19 cellular contexts compared by ENCODE assay signal in genomic region chr18:13474336-13474735, GRCh38.
"Had no signal": no experiment of that assay in that cellular context is flagged by ENCODE, and none has a peak within 500 bp of the region (broad histone marks: within the 10 kb centered on the region; RNA-seq: fewer than 3 reads in every experiment).

No MANE protein-coding gene starts in this region.

- H3K4me1 ChIP-seq: gastrocnemius medialis had no signal

- DNase-seq: activated CD4-positive, alpha-beta T cell treated with anti-CD3 and anti-CD28 coated beads, Interleukin-2, amount 10 ng/mL, durations not matched to agents 24 days and 14 days; activated gamma-delta T cell treated with Interleukin-2 at 50 U/mL for 16 hours; activated naive CD8-positive, alpha-beta T cell treated with anti-CD3 and anti-CD28 coated beads for 36 hours; activated T-cell treated with anti-CD3 and anti-CD28 coated beads, Interleukin-2, amount 50 U/mL, for 72 hours; cerebellar nuclear complex; effector CD8-positive, alpha-beta T cell; gastrocnemius medialis; left lung; midbrain; psoas muscle; right cardiac atrium; stimulated activated CD4-positive, alpha-beta T cell treated with anti-CD3 and anti-CD28 coated beads, Interleukin-15, amount 100 ng/mL, for 24 hours; stimulated activated CD4-positive, alpha-beta T cell treated with anti-CD3 and anti-CD28 coated beads, Interleukin-2, amount 100 ng/mL, for 48 hours; stimulated activated naive CD8-positive, alpha-beta T cell treated with anti-CD3 and anti-CD28 coated beads, Interleukin-15, amount 100 ng/mL, for 72 hours; upper lobe of right lung had no signal

- H3K4me3 Mint-ChIP-seq: activated CD4-positive, alpha-beta T cell treated with anti-CD3 and anti-CD28 coated beads, Interleukin-2, amount 10 ng/mL, durations not matched to agents 24 days and 14 days; activated naive CD8-positive, alpha-beta T cell treated with anti-CD3 and anti-CD28 coated beads for 36 hours; activated T-cell treated with anti-CD3 and anti-CD28 coated beads, Interleukin-2, amount 50 U/mL, for 72 hours; neural crest cell; stimulated activated naive CD8-positive, alpha-beta T cell treated with anti-CD3 and anti-CD28 coated beads, Interleukin-15, amount 100 ng/mL, for 72 hours had no signal

- H3K4me3 ChIP-seq: gastrocnemius medialis, left lung, psoas muscle, skin epidermis, suprapubic skin, upper lobe of right lung had no signal

- ATAC-seq: activated T-cell treated with anti-CD3 and anti-CD28 coated beads, Interleukin-2, amount 50 U/mL, for 72 hours; esophagus mucosa; gastrocnemius medialis; left lung; psoas muscle; stimulated activated naive CD8-positive, alpha-beta T cell treated with anti-CD3 and anti-CD28 coated beads, Interleukin-15, amount 100 ng/mL, for 72 hours; upper lobe of right lung had no signal

- H3K27ac ChIP-seq: gastrocnemius medialis, left lung, psoas muscle, suprapubic skin, upper lobe of right lung had no signal

- H3K27me3 Mint-ChIP-seq: activated CD4-positive, alpha-beta T cell treated with anti-CD3 and anti-CD28 coated beads, Interleukin-2, amount 10 ng/mL, durations not matched to agents 24 days and 14 days; activated naive CD8-positive, alpha-beta T cell treated with anti-CD3 and anti-CD28 coated beads for 36 hours; stimulated activated naive CD8-positive, alpha-beta T cell treated with anti-CD3 and anti-CD28 coated beads, Interleukin-15, amount 100 ng/mL, for 72 hours had no signal

- H3K9me3 ChIP-seq: gastrocnemius medialis, left lung, psoas muscle, suprapubic skin, upper lobe of right lung had no signal

- H3K9me3 Mint-ChIP-seq: stimulated activated naive CD8-positive, alpha-beta T cell treated with anti-CD3 and anti-CD28 coated beads, Interleukin-15, amount 100 ng/mL, for 72 hours had no signal

- H3K27me3 ChIP-seq: gastrocnemius medialis, left lung, suprapubic skin, upper lobe of right lung had no signal

- H3K27ac Mint-ChIP-seq: activated CD4-positive, alpha-beta T cell treated with anti-CD3 and anti-CD28 coated beads, Interleukin-2, amount 10 ng/mL, durations not matched to agents 24 days and 14 days; activated naive CD8-positive, alpha-beta T cell treated with anti-CD3 and anti-CD28 coated beads for 36 hours; activated T-cell treated with anti-CD3 and anti-CD28 coated beads, Interleukin-2, amount 50 U/mL, for 72 hours had no signal

- H3K36me3 ChIP-seq: gastrocnemius medialis, left lung, suprapubic skin, upper lobe of right lung had no signal
